7 cellular contexts compared by ENCODE assay signal in the genomic region with DNA sequence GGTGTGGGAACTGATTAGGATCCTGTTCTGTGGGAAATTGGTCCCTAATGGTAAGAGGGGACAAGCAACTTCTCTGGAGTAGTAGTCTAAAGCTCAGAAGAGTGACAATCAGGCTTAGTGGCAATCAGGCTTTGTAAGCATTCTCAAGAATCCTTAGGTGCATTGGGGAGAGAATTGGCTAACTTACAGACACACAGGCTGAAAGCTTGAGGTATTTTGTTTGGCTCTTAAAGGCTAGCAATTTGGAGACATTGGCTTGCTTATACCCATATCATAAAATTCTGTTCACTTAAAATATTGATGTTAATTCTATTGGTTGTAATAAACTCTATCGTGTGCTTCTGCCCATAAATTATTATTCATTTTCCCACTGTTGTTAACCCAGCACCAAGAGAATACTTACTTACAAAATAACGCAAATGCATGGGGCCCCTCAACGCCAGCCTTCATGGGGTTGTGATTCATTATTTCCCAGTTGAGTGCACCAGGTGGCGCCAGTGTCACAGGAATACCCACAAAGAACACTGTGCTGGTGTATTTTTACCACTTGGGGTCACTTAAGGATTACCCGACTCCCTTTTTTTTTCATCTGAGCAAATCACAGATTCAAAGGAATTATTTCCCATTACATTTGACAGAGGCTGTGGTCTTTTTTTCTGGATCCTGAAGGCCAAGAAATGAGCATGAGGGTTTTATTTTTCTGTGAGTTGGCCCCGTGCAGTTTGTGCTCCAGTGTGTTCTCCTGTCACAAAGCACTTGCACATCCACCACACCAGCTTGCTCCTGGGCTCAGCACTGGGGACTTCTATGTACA. TPM values are rescaled to one million over a fixed set of nuclear protein-coding genes. Genes with fewer than 3 reads are reported as not detected.
DNase-seq lines count a peak whose midpoint lies in the region; ATAC-seq, FAIRE-seq and TF ChIP-seq lines count a peak whose summit lies in the region.

No MANE protein-coding gene starts in this region.

- H3K9ac ChIP-seq in SK-N-SH = no peak overlapping the region

- H3K27ac ChIP-seq in SK-N-SH (ENCODE audit: low read depth in 2 of 2, low read length in 1 of 2) = peak overlapping the region in 1 of 2 experiments; percentile 70; a peak in 2 of 4 replicates
- peak overlapping the region in 1 of 2 donors; percentile 7 for H3K27ac ChIP-seq in ascending aorta
- no peak overlapping the region for H3K27ac ChIP-seq in hepatocyte
- no peak overlapping the region for H3K27ac ChIP-seq in small intestine (ENCODE audit: low read depth in 1 of 2, low read length in 1 of 2)

- H3K4me2 ChIP-seq in SK-N-SH (no peak overlapping the region), hepatocyte (no peak overlapping the region)

- ATAC-seq in GM21737 (IDR thresholded peaks at IDR 0.05; ENCODE audit: unreplicated experiment) = peak; percentile 83

- no peaks in the 10 kb centered on the region for H3K9me3 ChIP-seq in SK-N-SH
- no peaks in the 10 kb centered on the region for H3K9me3 ChIP-seq in ascending aorta
- peaks cover 6% of the 10 kb centered on the region for H3K9me3 ChIP-seq in hepatocyte (ENCODE audit: low read depth)
- no peaks in the 10 kb centered on the region for H3K9me3 ChIP-seq in small intestine (ENCODE audit: control insufficient read depth, low read depth)

- peak; percentile 62 for DNase-seq in GM12865 (ENCODE audit: low read depth)
- peak; percentile 62 for DNase-seq in Jurkat, Clone E6-1 (ENCODE audit: low read depth, low spot score)
- peak; percentile 87 for DNase-seq in SK-N-SH
- peak in 1 of 2 donors; percentile 84 for DNase-seq in ascending aorta (ENCODE audit: low spot score in 2 of 2)
- DNase-seq in hepatocyte (ENCODE audit: low spot score) = peak; percentile 83
- peak; percentile 66 for DNase-seq in small intestine

- peaks cover 5% of the 10 kb centered on the region for H3F3A ChIP-seq in SK-N-SH (replicated peaks; ENCODE audit: insufficient read depth)

- FAIRE-seq in small intestine (lab: Jason Lieb, UNC) = no peak

- H3K27me3 ChIP-seq in SK-N-SH (ENCODE audit: insufficient read depth) = no peaks in the 10 kb centered on the region
- no peaks in the 10 kb centered on the region for H3K27me3 ChIP-seq in ascending aorta
- no peaks in the 10 kb centered on the region for H3K27me3 ChIP-seq in hepatocyte
- H3K27me3 ChIP-seq in small intestine (ENCODE audit: control insufficient read depth in 2 of 2, insufficient read depth in 2 of 2, low read length in 2 of 2) = no peaks in the 10 kb centered on the region

- H4K20me1 ChIP-seq in SK-N-SH (ENCODE audit: insufficient read depth) (no peaks in the 10 kb centered on the region), hepatocyte (ENCODE audit: insufficient read depth, poor library complexity, severe bottlenecking) (no peaks in the 10 kb centered on the region)

- H3K4me3 ChIP-seq in GM12865 (ENCODE audit: low read depth, low read length) (no peak overlapping the region), SK-N-SH (ENCODE audit: low read depth in 2 of 2, low read length in 1 of 2) (no peak overlapping the region; a peak in 1 of 4 replicates), ascending aorta (no peak overlapping the region), hepatocyte (no peak overlapping the region), small intestine (ENCODE audit: low read depth in 1 of 2, low read length in 2 of 2) (no peak overlapping the region)
- no peak overlapping the region for H3K4me3 ChIP-seq in Jurkat, Clone E6-1 (ENCODE audit: low read length)

- H3K4me1 ChIP-seq in SK-N-SH (ENCODE audit: control insufficient read depth in 1 of 2, insufficient read depth in 2 of 2, low read depth in 1 of 2, low read length in 1 of 2) (peaks cover 5 to 8% of the 10 kb centered on the region in 2 experiments; a peak in 1 of 4 replicates), ascending aorta (peaks cover 0 to 32% of the 10 kb centered on the region in 2 donors), hepatocyte (ENCODE audit: insufficient read depth) (peaks cover 3% of the 10 kb centered on the region), small intestine (ENCODE audit: control insufficient read depth in 2 of 2, insufficient read depth in 1 of 2, low read depth in 1 of 2, low read length in 1 of 2) (no peaks in the 10 kb centered on the region)

- H3K36me3 ChIP-seq in SK-N-SH (replicated peaks in 1 of 2; ENCODE audit: control insufficient read depth in 1 of 2, insufficient read depth in 2 of 2, low read length in 1 of 2) = peaks cover 35 to 50% of the 10 kb centered on the region in 2 experiments
- H3K36me3 ChIP-seq in ascending aorta = peaks cover 8 to 21% of the 10 kb centered on the region in 2 donors
- H3K36me3 ChIP-seq in hepatocyte (replicated peaks; ENCODE audit: insufficient read depth, low read depth) = no peaks in the 10 kb centered on the region
- peaks cover 3 to 11% of the 10 kb centered on the region in 2 donors for H3K36me3 ChIP-seq in small intestine (ENCODE audit: control insufficient read depth in 2 of 2, insufficient read depth in 2 of 2, low read length in 2 of 2)

- H2AFZ ChIP-seq in SK-N-SH (ENCODE audit: low read depth) (no peak overlapping the region), hepatocyte (no peak overlapping the region)

- TF ChIP-seq CTCF in GM12865 (IDR thresholded peaks at IDR 0.05; ENCODE audit: insufficient read depth, low read depth, low read length, missing control alignments) (peak; percentile 77), SK-N-SH (IDR thresholded peaks at IDR 0.05) (peak; percentile 98), ascending aorta (IDR thresholded peaks at IDR 0.05) (peak; percentile 79 to 85 (median 85)), hepatocyte (IDR thresholded peaks at IDR 0.05; ENCODE audit: poor library complexity) (peak; percentile 98)

- WGBS in SK-N-SH (ENCODE audit: low lambda C conversion rate) = 20% methylated on average over 6 of the region's 6 CpGs
- WGBS in hepatocyte (ENCODE audit: low lambda C conversion rate, missing lambda C conversion rate) = 16% methylated on average over 6 of the region's 6 CpGs
- 7 to 10% (median 9%) methylated on average over 6 of the region's 6 CpGs for WGBS in small intestine, 3 donors

- POLR2A ChIA-PET in SK-N-SH (lab: Yijun Ruan, JAX) = no interaction called here

- TF ChIP-seq RAD21 in SK-N-SH (IDR thresholded peaks at IDR 0.05; ENCODE audit: low read length) = peak; percentile 100

- intact Hi-C loops in ascending aorta (cut with DNase I) = loop anchor here (1.0 to 5.0 kb wide), 6 partner anchors 95 to 1120 kb away; no protein-coding TSS in a partner anchor

- CTCF ChIA-PET in SK-N-SH (lab: Yijun Ruan, JAX) = interaction anchor here (0.5 to 18.8 kb wide), 71 partner anchors 8 to 1120 kb away, joined by 3 to 214 read pairs (median 4); a partner anchor contains a TSS

- H3K79me2 ChIP-seq in SK-N-SH (ENCODE audit: insufficient read depth) = no peaks in the 10 kb centered on the region
- no peaks in the 10 kb centered on the region for H3K79me2 ChIP-seq in hepatocyte

- H3K9me2 ChIP-seq in SK-N-SH (no peaks in the 10 kb centered on the region), hepatocyte (replicated peaks; ENCODE audit: insufficient read depth) (no peaks in the 10 kb centered on the region)

- TF ChIP-seq EP300 in SK-N-SH (IDR thresholded peaks at IDR 0.05; ENCODE audit: borderline replicate concordance in 1 of 2, low read depth in 1 of 2, low read length in 1 of 2) = no peak

TF ChIP-seq in SK-N-SH, 30 proteins besides CTCF, POLR2A, EP300 and RAD21:
- peak; percentile 43 for TF ChIP-seq POLR2AphosphoS5 (IDR thresholded peaks at IDR 0.05; ENCODE audit: low read depth, low read length)
- TF ChIP-seq JUND (IDR thresholded peaks at IDR 0.05) = no peak
- 0 out of 2 replicates have a peak, but pooled peaks have one; percentile 42 for TF ChIP-seq RCOR1 (IDR thresholded peaks at IDR 0.05; ENCODE audit: low read length)
- peak; percentile 53 for TF ChIP-seq CHD2 (IDR thresholded peaks at IDR 0.05; ENCODE audit: low read length, partially characterized antibody)
- peak; percentile 38; the same call in 1 of the 2 replicates for TF ChIP-seq MXI1 (IDR thresholded peaks at IDR 0.05; ENCODE audit: low read depth, low read length)
- TF ChIP-seq, protein P1, sequence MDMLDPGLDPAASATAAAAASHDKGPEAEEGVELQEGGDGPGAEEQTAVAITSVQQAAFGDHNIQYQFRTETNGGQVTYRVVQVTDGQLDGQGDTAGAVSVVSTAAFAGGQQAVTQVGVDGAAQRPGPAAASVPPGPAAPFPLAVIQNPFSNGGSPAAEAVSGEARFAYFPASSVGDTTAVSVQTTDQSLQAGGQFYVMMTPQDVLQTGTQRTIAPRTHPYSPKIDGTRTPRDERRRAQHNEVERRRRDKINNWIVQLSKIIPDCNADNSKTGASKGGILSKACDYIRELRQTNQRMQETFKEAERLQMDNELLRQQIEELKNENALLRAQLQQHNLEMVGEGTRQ (IDR thresholded peaks at IDR 0.05; ENCODE audit: borderline replicate concordance, low read depth, low read length) = no peak
- TF ChIP-seq FOSL2 (IDR thresholded peaks at IDR 0.05; ENCODE audit: borderline replicate concordance, low read depth) = peak; percentile 11; the same call in 1 of the 2 replicates
- peak; percentile 96 for TF ChIP-seq SMC3 (IDR thresholded peaks at IDR 0.05; ENCODE audit: low read depth, low read length)
- TF ChIP-seq YY1 (IDR thresholded peaks at IDR 0.05; ENCODE audit: low read depth) = no peak

RNA-seq across cellular contexts. Expression of a gene that starts 45.5 kb away (rescaled TPM):
- 124 TPM for polyA plus RNA-seq in Jurkat, Clone E6-1 (2012; ENCODE audit: insufficient read depth, insufficient read length)
- polyA plus RNA-seq in SK-N-SH (2012; rRNA removed) = 54.5 and 64.2 TPM in 2 replicates
- 78.8 and 102 TPM in 2 replicates for polyA plus RNA-seq in SK-N-SH (2012; cell fraction: cytosol; rRNA removed)
- 24.5 and 47.8 TPM in 2 replicates for polyA plus RNA-seq in SK-N-SH (2012; cell fraction: nucleus; rRNA removed)
- total RNA-seq in ascending aorta = 21.5 TPM
- total RNA-seq in hepatocyte = 70.2 and 76.7 TPM in 2 replicates
- 76.2 and 82.6 TPM in 2 replicates for polyA plus RNA-seq in hepatocyte
- polyA plus RNA-seq in small intestine = 10 to 100 TPM; 74.6 to 83.9 (median 74.8) TPM
